ENCODE assay signal across 1 cellular context in the genomic region with DNA sequence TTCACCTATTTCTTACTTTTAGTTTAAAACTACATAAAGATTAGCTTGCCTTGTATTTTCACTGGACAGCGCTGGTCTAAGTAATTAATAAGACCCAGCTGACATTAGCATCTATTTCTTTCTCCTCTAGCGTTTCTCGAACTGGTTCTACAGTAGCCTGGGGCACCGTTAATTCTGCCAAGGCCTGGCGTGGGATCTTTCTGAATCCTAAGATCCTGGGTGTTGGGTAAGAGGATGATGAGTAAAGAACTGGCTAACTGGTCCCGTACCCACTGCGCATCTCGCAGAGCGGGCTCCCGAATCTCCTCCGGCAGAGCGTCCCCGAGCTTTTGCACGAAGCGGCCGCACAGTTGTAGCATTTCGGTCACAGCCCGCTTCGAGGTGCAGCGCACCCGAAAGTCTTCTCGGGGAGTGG.
TF ChIP-seq lines count a peak whose summit lies in the region.

No MANE protein-coding gene starts in this region.

TF ChIP-seq in liver, 16 proteins besides CTCF, POLR2A, EP300 and RAD21 (continued from another document):
- TF ChIP-seq FOXA2 (IDR thresholded peaks at IDR 0.05): no peak
- TF ChIP-seq RXRA (IDR thresholded peaks at IDR 0.05): no peak
- no peak for TF ChIP-seq YY1 (IDR thresholded peaks at IDR 0.05)
- no peak for TF ChIP-seq ZBTB33 (IDR thresholded peaks at IDR 0.05)
- no peak for TF ChIP-seq EGR1 (IDR thresholded peaks at IDR 0.05; ENCODE audit: low read depth in 2 of 2)
- TF ChIP-seq FOXA1 (IDR thresholded peaks at IDR 0.05): no peak
- TF ChIP-seq JUND (IDR thresholded peaks at IDR 0.05): no peak
- no peak for TF ChIP-seq HNF4A (conservative IDR thresholded peaks at IDR 0.05)
